ENCODE assay signal across 8 cellular contexts in the genomic region with DNA sequence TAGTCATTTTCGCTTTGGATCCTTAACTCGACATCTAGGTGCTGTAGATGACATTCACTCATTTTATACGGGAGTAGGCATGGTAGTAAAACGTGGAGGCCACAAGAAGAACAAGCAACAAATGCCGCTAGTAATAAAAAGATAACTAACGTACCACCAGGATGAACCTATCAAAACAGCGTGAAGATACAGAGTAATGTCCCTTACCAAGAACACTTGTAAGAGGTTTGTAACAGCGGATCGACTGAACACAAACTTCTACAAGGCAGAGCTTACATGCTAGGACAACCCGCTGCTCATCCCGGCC. TPM values are rescaled to one million over a fixed set of nuclear protein-coding genes. Genes with fewer than 3 reads are reported as not detected.
DNase-seq lines count a peak whose midpoint lies in the region; ATAC-seq and TF ChIP-seq lines count a peak whose summit lies in the region.

No MANE protein-coding gene starts in this region.

- H3K36me3 ChIP-seq in SU-DHL-6 (ENCODE audit: low read length), result peaks cover 7% of the 10 kb centered on the region
- no peaks in the 10 kb centered on the region for H3K36me3 ChIP-seq in skeletal muscle satellite cell (ENCODE audit: insufficient read depth, low read length)

- no peak for DNase-seq in Right ventricle myocardium inferior (ENCODE audit: missing footprints)
- no peak for DNase-seq in left cardiac atrium
- peak; percentile 7 for DNase-seq in globus pallidus (ENCODE audit: low spot score)
- no peak for DNase-seq in activated gamma-delta T cell (lab: John Stamatoyannopoulos, UW)
- DNase-seq in NCI-H2029 treated with DMSO at 0.1 percent for 48 hours (lab: John Stamatoyannopoulos, UW), result no peak

- H3K9ac ChIP-seq in SU-DHL-6 (ENCODE audit: low read length), result peak overlapping the region; percentile 76
- peak overlapping the region; percentile 91 for H3K9ac ChIP-seq in skeletal muscle satellite cell (ENCODE audit: low read depth, low read length)

- TF ChIP-seq CTCF in SU-DHL-6 (IDR thresholded peaks at IDR 0.05; ENCODE audit: insufficient read depth, low read length, poor library complexity, severe bottlenecking), result no peak

- intact Hi-C loops in Right ventricle myocardium inferior (cut with DNase I) (no loop called here), left cardiac atrium (cut with DNase I) (no loop called here)

- peaks cover 61% of the 10 kb centered on the region for H3K79me2 ChIP-seq in SU-DHL-6 (ENCODE audit: insufficient read depth, low read length)

- peaks cover 17% of the 10 kb centered on the region for H3K4me1 ChIP-seq in skeletal muscle satellite cell (ENCODE audit: control insufficient read depth, insufficient read depth, low read length)

- no peaks in the 10 kb centered on the region for H3K9me2 ChIP-seq in SU-DHL-6 (replicated peaks; ENCODE audit: insufficient read depth, low read length)

- H3K9me3 ChIP-seq in SU-DHL-6 (ENCODE audit: insufficient read depth, low read length) (no peaks in the 10 kb centered on the region), skeletal muscle satellite cell (replicated peaks; ENCODE audit: low read length) (no peaks in the 10 kb centered on the region)

- H2AFZ ChIP-seq in SU-DHL-6 (ENCODE audit: low read depth, low read length, severe bottlenecking), result peak overlapping the region; percentile 3

- ATAC-seq in Right ventricle myocardium inferior (peak; percentile 4), left cardiac atrium (no peak), HG02885 (IDR thresholded peaks at IDR 0.05; ENCODE audit: poor library complexity, unreplicated experiment) (no peak)

- H3K4me2 ChIP-seq in SU-DHL-6 (ENCODE audit: low read depth, low read length, poor library complexity, severe bottlenecking) (peak overlapping the region; percentile 99), skeletal muscle satellite cell (ENCODE audit: low read length) (peak overlapping the region; percentile 87)

- H4K20me1 ChIP-seq in SU-DHL-6 (ENCODE audit: low read depth, low read length), result peaks cover 25% of the 10 kb centered on the region; the same call in 1 of the 2 replicates

- H3K27me3 ChIP-seq in SU-DHL-6 (ENCODE audit: low read length) (no peaks in the 10 kb centered on the region), skeletal muscle satellite cell (ENCODE audit: control insufficient read depth, insufficient read depth, low read length) (no peaks in the 10 kb centered on the region)

- H3F3A ChIP-seq in SU-DHL-6 (ENCODE audit: insufficient read depth), result no peaks in the 10 kb centered on the region

- H3K27ac ChIP-seq in SU-DHL-6 (ENCODE audit: low read depth, low read length), result peak overlapping the region; percentile 57

- H3K4me3 ChIP-seq in SU-DHL-6 (ENCODE audit: insufficient read depth, low read length, poor library complexity, severe bottlenecking) (peak overlapping the region; percentile 70), skeletal muscle satellite cell (ENCODE audit: low read length) (peak overlapping the region; percentile 93)

RNA-seq across cellular contexts. Expression of a gene that starts 0.7 kb away (rescaled TPM):
- 42.7 TPM for total RNA-seq in Right ventricle myocardium inferior
- 10 to 100 TPM; 31.1 to 37.6 TPM for total RNA-seq in left cardiac atrium
- total RNA-seq in skeletal muscle satellite cell (2012; rRNA removed), result 31.5 and 41.8 TPM in 2 replicates
